ENCODE assay signal across 8 cellular contexts in genomic region chr2:190469770-190470169, GRCh38.
DNase-seq lines count a peak whose midpoint lies in the region; ATAC-seq and TF ChIP-seq lines count a peak whose summit lies in the region.

No MANE protein-coding gene starts in this region.

- H3K4me3 ChIP-seq in muscle layer of duodenum (ENCODE audit: low read depth in 1 of 2, low read length in 2 of 2), result no peak overlapping the region

- H3K36me3 ChIP-seq in muscle layer of duodenum (ENCODE audit: control insufficient read depth in 1 of 2, insufficient read depth in 2 of 2, low read length in 2 of 2), result no peaks in the 10 kb centered on the region

- H3K36me3 Mint-ChIP-seq in chondrocyte (ENCODE audit: low read depth), result peaks cover 9% of the 10 kb centered on the region

- ATAC-seq in GM19395 (IDR thresholded peaks at IDR 0.05; ENCODE audit: unreplicated experiment) (no peak), GM18909 (IDR thresholded peaks at IDR 0.05; ENCODE audit: poor library complexity, unreplicated experiment) (no peak)

- peaks cover 12% of the 10 kb centered on the region for H3K9me3 Mint-ChIP-seq in chondrocyte (ENCODE audit: low read depth)

- peaks cover 41% of the 10 kb centered on the region for H3K4me1 Mint-ChIP-seq in chondrocyte (ENCODE audit: low read depth)

- H3K27me3 Mint-ChIP-seq in chondrocyte (ENCODE audit: low read depth), result no peaks in the 10 kb centered on the region

- no peak for TF ChIP-seq CTCF in chondrocyte (IDR thresholded peaks at IDR 0.05)

- H3K27me3 ChIP-seq in muscle layer of duodenum (ENCODE audit: low read depth, low read length), result no peaks in the 10 kb centered on the region

- no peak overlapping the region for H3K4me3 Mint-ChIP-seq in chondrocyte (ENCODE audit: unreplicated experiment)

- peaks cover 4 to 29% of the 10 kb centered on the region in 2 donors for H3K4me1 ChIP-seq in muscle layer of duodenum (ENCODE audit: control insufficient read depth in 1 of 2, insufficient read depth in 2 of 2, low read length in 2 of 2)

- no peaks in the 10 kb centered on the region for H3K9me3 ChIP-seq in muscle layer of duodenum (ENCODE audit: control insufficient read depth in 1 of 2, low read length in 2 of 2)

- peak overlapping the region; percentile 73 for H3K27ac Mint-ChIP-seq in chondrocyte (ENCODE audit: unreplicated experiment)

- peak; percentile 53 for DNase-seq in EH (ENCODE audit: low read depth)
- peak; percentile 91 for DNase-seq in NCI-H2227 (lab: John Stamatoyannopoulos, UW; ENCODE audit: unreplicated experiment)
- DNase-seq in chondrocyte (ENCODE audit: low spot score), result no peak
- DNase-seq in Ammon's horn (ENCODE audit: low spot score), result no peak
- DNase-seq in middle frontal gyrus (ENCODE audit: extremely low spot score, low spot score), result no peak

- peak overlapping the region; percentile 22 for H3K27ac ChIP-seq in muscle layer of duodenum (ENCODE audit: low read length)

Comparison
In these comparisons a context has a peak if more than half of its experiments do, and no peak if none do; other contexts are left out.
1. DNase-seq: peak in EH (single experiment) and NCI-H2227 (single experiment); none in chondrocyte (single experiment), Ammon's horn (single experiment) and middle frontal gyrus (single experiment).